ENCODE assay signal across 22 cellular contexts in genomic region chr21:35635994-35636393, GRCh38.
"Had no signal": no experiment of that assay in that cellular context is flagged by ENCODE, and none has a peak within 500 bp of the region (broad histone marks: within the 10 kb centered on the region; RNA-seq: fewer than 3 reads in every experiment).

No MANE protein-coding gene starts in this region.

- H3K4me3 Mint-ChIP-seq: naive thymus-derived CD8-positive, alpha-beta T cell; nephron progenitor cell; stimulated activated effector memory CD8-positive, alpha-beta T cell treated with anti-CD3 and anti-CD28 coated beads, Interleukin-12 subunit alpha, Interleukin-12 subunit beta, amount 100 ng/mL, for 72 hours; type B pancreatic cell had no signal

- H3K36me3 Mint-ChIP-seq: naive thymus-derived CD8-positive, alpha-beta T cell; stimulated activated effector memory CD8-positive, alpha-beta T cell treated with anti-CD3 and anti-CD28 coated beads, Interleukin-12 subunit alpha, Interleukin-12 subunit beta, amount 100 ng/mL, for 72 hours; type B pancreatic cell had no signal

- H3K27ac ChIP-seq: dorsolateral prefrontal cortex, heart right ventricle, left lung, ovary, right lobe of liver, stomach, testis, tibial artery had no signal

- H3K36me3 ChIP-seq: heart right ventricle, left lung, ovary, right lobe of liver, stomach, tibial artery had no signal

- H3K4me1 ChIP-seq: left lung, right lobe of liver, stomach, testis had no signal

- H3K4me1 Mint-ChIP-seq: naive thymus-derived CD8-positive, alpha-beta T cell; stimulated activated effector memory CD8-positive, alpha-beta T cell treated with anti-CD3 and anti-CD28 coated beads, Interleukin-12 subunit alpha, Interleukin-12 subunit beta, amount 100 ng/mL, for 72 hours had no signal

- DNase-seq: dorsolateral prefrontal cortex; effector CD4-positive, alpha-beta T cell; foreskin melanocyte; glutamatergic neuron; heart right ventricle; hippocampal formation; left cardiac atrium; left lung; naive thymus-derived CD8-positive, alpha-beta T cell; nephron progenitor cell; nucleus accumbens; ovary; posterior cingulate gyrus; right lobe of liver; stimulated activated CD4-positive, alpha-beta T cell treated with anti-CD3 and anti-CD28 coated beads, Interleukin-2, amount 100 ng/mL, for 24 hours; stimulated activated CD4-positive, alpha-beta T cell treated with anti-CD3 and anti-CD28 coated beads, Interleukin-4, amount 100 ng/mL, for 24 hours; stimulated activated naive CD4-positive, alpha-beta T cell treated with Interleukin-2 at 50 U/mL for 16 hours; stomach; testis; tibial artery had no signal

- H3K4me3 ChIP-seq: dorsolateral prefrontal cortex, heart right ventricle, left lung, ovary, right lobe of liver, stomach, testis, tibial artery had no signal

- H3K9me3 ChIP-seq: heart right ventricle, left lung, ovary, right lobe of liver, stomach, testis, tibial artery had no signal

- ATAC-seq: left lung; naive thymus-derived CD8-positive, alpha-beta T cell; right lobe of liver; stimulated activated effector memory CD8-positive, alpha-beta T cell treated with anti-CD3 and anti-CD28 coated beads, Interleukin-12 subunit alpha, Interleukin-12 subunit beta, amount 100 ng/mL, for 72 hours had no signal

- H3K27ac Mint-ChIP-seq: naive thymus-derived CD8-positive, alpha-beta T cell; nephron progenitor cell; stimulated activated effector memory CD8-positive, alpha-beta T cell treated with anti-CD3 and anti-CD28 coated beads, Interleukin-12 subunit alpha, Interleukin-12 subunit beta, amount 100 ng/mL, for 72 hours; type B pancreatic cell had no signal

- H3K27me3 ChIP-seq: ovary, right lobe of liver, stomach, testis, tibial artery had no signal

- H3K9me3 Mint-ChIP-seq: naive thymus-derived CD8-positive, alpha-beta T cell; stimulated activated effector memory CD8-positive, alpha-beta T cell treated with anti-CD3 and anti-CD28 coated beads, Interleukin-12 subunit alpha, Interleukin-12 subunit beta, amount 100 ng/mL, for 72 hours had no signal
